19 cellular contexts compared by ENCODE assay signal in the genomic region with DNA sequence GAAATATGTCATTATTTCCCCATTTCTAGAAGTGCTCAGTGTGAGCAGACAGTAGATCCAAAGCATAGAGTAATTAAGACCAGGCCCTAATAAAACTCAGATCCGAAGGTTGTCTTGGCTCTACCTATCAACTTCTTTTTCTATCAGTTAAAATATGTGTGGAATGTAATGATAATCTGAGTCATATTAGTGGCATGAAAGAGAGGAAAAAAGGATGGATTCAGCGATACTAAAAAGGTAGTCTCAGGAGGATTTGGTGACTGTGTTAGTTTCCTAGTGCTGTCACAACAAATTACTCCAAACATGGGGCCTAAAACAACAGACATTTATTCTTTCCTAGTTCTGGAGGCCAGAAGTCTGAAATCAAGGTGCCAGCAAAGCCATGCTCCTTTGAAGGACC.
A peak's percentile ranks its signal among the peaks of the same experiment; 100 is the strongest.
DNase-seq lines count a peak whose midpoint lies in the region; ATAC-seq and TF ChIP-seq lines count a peak whose summit lies in the region.
"Had no signal": no experiment of that assay in that cellular context is flagged by ENCODE, and none has a peak within 500 bp of the region (broad histone marks: within the 10 kb centered on the region; RNA-seq: fewer than 3 reads in every experiment).

No MANE protein-coding gene starts in this region.

- no peaks in the 10 kb centered on the region for H3K36me3 Mint-ChIP-seq in stimulated activated naive CD8-positive, alpha-beta T cell treated with anti-CD3 and anti-CD28 coated beads, Interleukin-15, Interleukin-2, amounts not matched to agents 100 ng/mL and 50 ng/mL, for 24 hours (ENCODE audit: low read depth)
- H3K36me3 Mint-ChIP-seq in activated CD8-positive, alpha-beta T cell treated with anti-CD3 and anti-CD28 coated beads, Interleukin-2, amount 10 ng/mL, durations not matched to agents 7 days and 5 days (ENCODE audit: low read depth) = no peaks in the 10 kb centered on the region
- H3K36me3 Mint-ChIP-seq: CD8-positive, alpha-beta memory T cell had no signal

- 76% methylated on average over 2 of the region's 2 CpGs for WGBS in esophagus muscularis mucosa

- CTCF ChIA-PET in activated CD8-positive, alpha-beta T cell treated with anti-CD3 and anti-CD28 coated beads, Interleukin-2, amount 10 ng/mL, durations not matched to agents 7 days and 5 days (lab: Charles Lee) = interaction anchor here (1.6 kb wide), 1 partner anchor 107 kb away, joined by 4 read pairs; no protein-coding TSS in a partner anchor

- H3K27me3 Mint-ChIP-seq in stimulated activated naive CD8-positive, alpha-beta T cell treated with anti-CD3 and anti-CD28 coated beads, Interleukin-15, Interleukin-2, amounts not matched to agents 100 ng/mL and 50 ng/mL, for 24 hours = peaks cover 5% of the 10 kb centered on the region
- H3K27me3 Mint-ChIP-seq in activated CD8-positive, alpha-beta T cell treated with anti-CD3 and anti-CD28 coated beads, Interleukin-2, amount 10 ng/mL, durations not matched to agents 7 days and 5 days (ENCODE audit: low read depth) = peaks cover 12% of the 10 kb centered on the region

- no peak for DNase-seq in stimulated activated naive CD8-positive, alpha-beta T cell treated with anti-CD3 and anti-CD28 coated beads, Interleukin-15, Interleukin-2, amounts not matched to agents 100 U/mL and 50 U/mL, for 24 hours
- DNase-seq in RWPE2 (ENCODE audit: low spot score) = no peak
- peak in 1 of 2 donors; percentile 61 for DNase-seq in foreskin keratinocyte
- no peak for DNase-seq in Right ventricle myocardium inferior (ENCODE audit: missing footprints)
- no peak for DNase-seq in foreskin fibroblast
- no peak for DNase-seq in esophagus muscularis mucosa (ENCODE audit: extremely low spot score)
- no peak for DNase-seq in activated CD8-positive, alpha-beta T cell treated with anti-CD3 and anti-CD28 coated beads, Interleukin-2, amount 10 ng/mL, durations not matched to agents 7 days and 5 days
- DNase-seq: activated gamma-delta T cell; CD8-positive, alpha-beta memory T cell; endodermal cell; left colon; midbrain; NCI-H1092; NCI-H2081; retina; SIG-M5 had no signal

- peaks cover 32% of the 10 kb centered on the region for H3K4me1 ChIP-seq in RWPE2 (ENCODE audit: insufficient read depth, poor library complexity, severe bottlenecking)
- H3K4me1 ChIP-seq in foreskin keratinocyte = peaks cover 32% of the 10 kb centered on the region
- peaks cover 0 to 7% (median 3%) of the 10 kb centered on the region in 4 donors for H3K4me1 ChIP-seq in esophagus muscularis mucosa

- TF ChIP-seq EP300 in esophagus muscularis mucosa (IDR thresholded peaks at IDR 0.05) = no peak

- H3K27ac ChIP-seq in RWPE2 (ENCODE audit: poor library complexity, severe bottlenecking) = peak overlapping the region; percentile 21
- H3K27ac ChIP-seq in foreskin keratinocyte = no peak overlapping the region
- H3K27ac ChIP-seq in esophagus muscularis mucosa (replicated peaks in 1 of 4) = no peak overlapping the region
- H3K27ac ChIP-seq: KMS-11 had no signal

- H3K9me3 ChIP-seq in RWPE2 (ENCODE audit: severe bottlenecking) (no peaks in the 10 kb centered on the region), esophagus muscularis mucosa (no peaks in the 10 kb centered on the region)
- H3K9me3 ChIP-seq: HAP-1 had no signal

- H3K36me3 ChIP-seq in RWPE2 (ENCODE audit: low read depth) (no peaks in the 10 kb centered on the region), esophagus muscularis mucosa (no peaks in the 10 kb centered on the region)
- H3K36me3 ChIP-seq: HAP-1 had no signal

- no peak for ATAC-seq in stimulated activated naive CD8-positive, alpha-beta T cell treated with anti-CD3 and anti-CD28 coated beads, Interleukin-15, Interleukin-2, amounts not matched to agents 100 U/mL and 50 U/mL, for 24 hours
- peak; percentile 66; the same call in 2 of the 3 replicates for ATAC-seq in RWPE2 (ENCODE audit: low read depth)
- peak; percentile 49 for ATAC-seq in foreskin keratinocyte
- no peak for ATAC-seq in Right ventricle myocardium inferior
- ATAC-seq in activated CD8-positive, alpha-beta T cell treated with anti-CD3 and anti-CD28 coated beads, Interleukin-2, amount 10 ng/mL, durations not matched to agents 7 days and 5 days = no peak
- ATAC-seq: left colon had no signal

- peak overlapping the region; percentile 80 for H3K27ac Mint-ChIP-seq in stimulated activated naive CD8-positive, alpha-beta T cell treated with anti-CD3 and anti-CD28 coated beads, Interleukin-15, Interleukin-2, amounts not matched to agents 100 ng/mL and 50 ng/mL, for 24 hours
- H3K27ac Mint-ChIP-seq in activated CD8-positive, alpha-beta T cell treated with anti-CD3 and anti-CD28 coated beads, Interleukin-2, amount 10 ng/mL, durations not matched to agents 7 days and 5 days = no peak overlapping the region
- H3K27ac Mint-ChIP-seq: CD8-positive, alpha-beta memory T cell; endodermal cell had no signal

- no peak overlapping the region for H3K4me3 Mint-ChIP-seq in stimulated activated naive CD8-positive, alpha-beta T cell treated with anti-CD3 and anti-CD28 coated beads, Interleukin-15, Interleukin-2, amounts not matched to agents 100 ng/mL and 50 ng/mL, for 24 hours
- H3K4me3 Mint-ChIP-seq in activated CD8-positive, alpha-beta T cell treated with anti-CD3 and anti-CD28 coated beads, Interleukin-2, amount 10 ng/mL, durations not matched to agents 7 days and 5 days = no peak overlapping the region
- H3K4me3 Mint-ChIP-seq: CD8-positive, alpha-beta memory T cell; endodermal cell had no signal

- TF ChIP-seq POLR2A in esophagus muscularis mucosa (IDR thresholded peaks at IDR 0.05; ENCODE audit: low read depth) = no peak

- no peak overlapping the region for H3K4me3 ChIP-seq in RWPE2 (ENCODE audit: severe bottlenecking)
- no peak overlapping the region for H3K4me3 ChIP-seq in foreskin fibroblast (ENCODE audit: low read depth in 1 of 2, low read length in 2 of 2)
- no peak overlapping the region for H3K4me3 ChIP-seq in esophagus muscularis mucosa
- H3K4me3 ChIP-seq: HAP-1 had no signal

- H3K9me3 Mint-ChIP-seq in stimulated activated naive CD8-positive, alpha-beta T cell treated with anti-CD3 and anti-CD28 coated beads, Interleukin-15, Interleukin-2, amounts not matched to agents 100 ng/mL and 50 ng/mL, for 24 hours = no peaks in the 10 kb centered on the region
- no peaks in the 10 kb centered on the region for H3K9me3 Mint-ChIP-seq in activated CD8-positive, alpha-beta T cell treated with anti-CD3 and anti-CD28 coated beads, Interleukin-2, amount 10 ng/mL, durations not matched to agents 7 days and 5 days (ENCODE audit: insufficient read depth)
- H3K9me3 Mint-ChIP-seq: CD8-positive, alpha-beta memory T cell; endodermal cell had no signal

- peaks cover 44% of the 10 kb centered on the region for H3K4me1 Mint-ChIP-seq in stimulated activated naive CD8-positive, alpha-beta T cell treated with anti-CD3 and anti-CD28 coated beads, Interleukin-15, Interleukin-2, amounts not matched to agents 100 ng/mL and 50 ng/mL, for 24 hours (ENCODE audit: low read depth)
- H3K4me1 Mint-ChIP-seq in activated CD8-positive, alpha-beta T cell treated with anti-CD3 and anti-CD28 coated beads, Interleukin-2, amount 10 ng/mL, durations not matched to agents 7 days and 5 days (ENCODE audit: low read depth) = peaks cover 31% of the 10 kb centered on the region

- intact Hi-C loops in Right ventricle myocardium inferior (cut with DNase I) (no loop called here), esophagus muscularis mucosa (cut with DNase I) (no loop called here)

- H3K27me3 ChIP-seq in RWPE2 (ENCODE audit: insufficient read depth, poor library complexity, severe bottlenecking) (no peaks in the 10 kb centered on the region), foreskin keratinocyte (no peaks in the 10 kb centered on the region), esophagus muscularis mucosa (no peaks in the 10 kb centered on the region)

- TF ChIP-seq CTCF in RWPE2 (IDR thresholded peaks at IDR 0.05; ENCODE audit: poor library complexity, severe bottlenecking) (no peak), foreskin keratinocyte (conservative IDR thresholded peaks at IDR 0.05) (no peak), foreskin fibroblast (IDR thresholded peaks at IDR 0.05; ENCODE audit: low read depth, low read length) (no peak), esophagus muscularis mucosa (IDR thresholded peaks at IDR 0.05) (no peak)

- POLR2A ChIA-PET in activated CD8-positive, alpha-beta T cell treated with anti-CD3 and anti-CD28 coated beads, Interleukin-2, amount 10 ng/mL, durations not matched to agents 7 days and 5 days (lab: Charles Lee) = interaction anchor here (4.4 kb wide), 1 partner anchor 103 kb away, joined by 21 read pairs; a partner anchor contains a TSS

Comparison
In these comparisons a context has a peak if more than half of its experiments do, and no peak if none do; other contexts are left out.
1. ATAC-seq: peak in RWPE2 (single experiment) and foreskin keratinocyte (single experiment); none in stimulated activated naive CD8-positive, alpha-beta T cell treated with anti-CD3 and anti-CD28 coated beads, Interleukin-15, Interleukin-2, amounts not matched to agents 100 U/mL and 50 U/mL, for 24 hours (single experiment), Right ventricle myocardium inferior (single experiment) and activated CD8-positive, alpha-beta T cell treated with anti-CD3 and anti-CD28 coated beads, Interleukin-2, amount 10 ng/mL, durations not matched to agents 7 days and 5 days (single experiment).